Comparison of ENCODE assay signal across 12 cellular contexts in the genomic region with DNA sequence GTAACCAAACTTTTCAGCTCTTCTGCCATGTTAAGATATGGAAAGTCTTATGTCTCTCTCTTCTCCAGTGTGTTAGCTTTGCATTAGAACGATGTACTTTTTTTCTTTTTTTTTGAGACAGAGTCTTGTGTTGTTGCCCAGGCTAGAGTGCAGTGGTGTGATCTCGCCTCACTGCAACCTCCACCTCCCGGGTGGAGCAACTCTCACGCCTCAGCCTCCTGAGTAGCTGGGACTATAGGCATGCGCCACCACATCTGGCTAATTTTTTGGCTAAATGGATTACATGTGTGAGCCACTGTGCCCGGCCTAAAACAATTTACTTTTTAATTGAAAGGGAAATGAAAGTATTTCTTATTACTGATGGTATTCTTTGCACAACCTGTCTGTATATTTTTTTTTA. TPM values are rescaled to one million over a fixed set of nuclear protein-coding genes. Genes with fewer than 3 reads are reported as not detected.
A peak's percentile ranks its signal among the peaks of the same experiment; 100 is the strongest.
DNase-seq lines count a peak whose midpoint lies in the region; ATAC-seq, FAIRE-seq and TF ChIP-seq lines count a peak whose summit lies in the region.
"Had no signal": no experiment of that assay in that cellular context is flagged by ENCODE, and none has a peak within 500 bp of the region (broad histone marks: within the 10 kb centered on the region; RNA-seq: fewer than 3 reads in every experiment).

No MANE protein-coding gene starts in this region.

- H3K79me2 ChIP-seq in K562 (ENCODE audit: control insufficient read depth, insufficient read depth, low read length), result peaks cover 100% of the 10 kb centered on the region
- H3K79me2 ChIP-seq in osteoblast (ENCODE audit: insufficient read depth, low read length), result peaks cover 83% of the 10 kb centered on the region

- H3K4me1 ChIP-seq in IMR-90 (ENCODE audit: control insufficient read depth, insufficient read depth, low read length), result peaks cover 4% of the 10 kb centered on the region
- H3K4me1 ChIP-seq in K562 (replicated peaks in 1 of 2; ENCODE audit: control insufficient read depth in 2 of 2, insufficient read depth in 2 of 2, low read length in 2 of 2), result peaks cover 14 to 23% of the 10 kb centered on the region in 2 experiments; a peak in 4 of 5 replicates
- H3K4me1 ChIP-seq in osteoblast (ENCODE audit: insufficient read depth, low read length), result peaks cover 22% of the 10 kb centered on the region

- no TSS peak for BruUV-seq in IMR-90 (replicated peaks; lab: Mats Ljungman, UMichigan)
- BruUV-seq in K562 (replicated peaks; lab: Mats Ljungman, UMichigan), result no TSS peak

- no peak for TF ChIP-seq POLR2A in IMR-90 (IDR thresholded peaks at IDR 0.05; ENCODE audit: low read depth, low read length)
- no peak for TF ChIP-seq POLR2A in K562 (conservative IDR thresholded peaks at IDR 0.05)

- TF ChIP-seq RAD21 in IMR-90 (IDR thresholded peaks at IDR 0.05; ENCODE audit: low read length), result no peak
- TF ChIP-seq RAD21 in K562 (CRISPR knock-in tag; conservative IDR thresholded peaks at IDR 0.05 in 1 of 2, IDR thresholded peaks at IDR 0.05 in 1 of 2), result no peak

- ATAC-seq in IMR-90 (ENCODE audit: low read depth) (no peak), K562 (peak; percentile 28), GM21717 (IDR thresholded peaks at IDR 0.05; ENCODE audit: unreplicated experiment) (no peak), HG03175 (IDR thresholded peaks at IDR 0.05; ENCODE audit: unreplicated experiment) (no peak)
- ATAC-seq: gastroesophageal sphincter had no signal

- H3K27me3 ChIP-seq in IMR-90 (ENCODE audit: control insufficient read depth, insufficient read depth, low read length), result no peaks in the 10 kb centered on the region
- H3K27me3 ChIP-seq in K562 (ENCODE audit: control insufficient read depth in 2 of 2, insufficient read depth in 2 of 2, low read length in 2 of 2), result no peaks in the 10 kb centered on the region
- no peaks in the 10 kb centered on the region for H3K27me3 ChIP-seq in osteoblast (ENCODE audit: insufficient read depth, low read length)
- H3K27me3 ChIP-seq: gastroesophageal sphincter had no signal

- TF ChIP-seq EP300 in K562 (IDR thresholded peaks at IDR 0.05; ENCODE audit: low read length), result no peak

- no peak overlapping the region for H3K56ac ChIP-seq in IMR-90 (ENCODE audit: extremely low read depth, insufficient read depth, low read length)

- no peak for FAIRE-seq in K562 (lab: Jason Lieb, UNC)

- H3K9me1 ChIP-seq in IMR-90 (ENCODE audit: insufficient read depth, low read length) (peaks cover 7% of the 10 kb centered on the region; the same call in 1 of the 2 replicates), K562 (ENCODE audit: control insufficient read depth, insufficient read depth, low read length) (no peaks in the 10 kb centered on the region)

- H3K4ac ChIP-seq in IMR-90 (ENCODE audit: low read depth, low read length), result no peak overlapping the region

- H3K23ac ChIP-seq in IMR-90 (ENCODE audit: low read depth, low read length), result peak overlapping the region; percentile 5; the same call in 1 of the 2 replicates

- 90% methylated on average over 2 of the region's 6 CpGs; no CpG with 5 or more reads in 1 of the 2 experiments for WGBS in IMR-90 (ENCODE audit: extremely low coverage in 2 of 2, insufficient read length in 1 of 2), 2 experiments
- 57% methylated on average over 6 of the region's 6 CpGs for WGBS in K562 (ENCODE audit: insufficient coverage, low coverage, missing lambda C conversion rate)

- H2BK20ac ChIP-seq in IMR-90 (ENCODE audit: low read depth, low read length), result no peak overlapping the region

- no peak overlapping the region for H2BK5ac ChIP-seq in IMR-90 (ENCODE audit: low read depth, low read length, poor library complexity, severe bottlenecking)

- CTCF ChIA-PET in IMR-90 (lab: Yijun Ruan, JAX), result no interaction called here
- CTCF ChIA-PET in K562 (lab: Yijun Ruan, JAX; ENCODE audit: low intra/inter-chr PET ratio), result no interaction called here

- H3K27ac ChIP-seq in IMR-90 (ENCODE audit: insufficient read depth, low read length) (no peak overlapping the region), K562 (ENCODE audit: extremely low read depth, low read depth, low read length) (peak overlapping the region; percentile 60; the same call in 2 of the 3 replicates), osteoblast (ENCODE audit: low read depth, low read length) (peak overlapping the region; percentile 29)

- no peak overlapping the region for H4K91ac ChIP-seq in IMR-90 (ENCODE audit: insufficient read depth, low read depth, low read length)

- H3K18ac ChIP-seq in IMR-90 (ENCODE audit: low read depth, low read length), result no peak overlapping the region

- in situ Hi-C loops in IMR-90 (cut with MboI; ENCODE audit: low sequenced_read_pairs) (no loop called here), K562 (cut with MboI) (no loop called here)

- peaks cover 6 to 69% of the 10 kb centered on the region in 2 experiments; a peak in 3 of 4 replicates for H3K79me1 ChIP-seq in IMR-90 (ENCODE audit: low read depth in 1 of 2, low read length in 2 of 2)

- H3K14ac ChIP-seq in IMR-90 (replicated peaks; ENCODE audit: low read depth, low read length), result no peak overlapping the region

- no peak overlapping the region for H2AK5ac ChIP-seq in IMR-90 (ENCODE audit: low read depth, low read length)

- DNase-seq in NOMO-1 treated with DMSO at 0.1 percent for 48 hours (lab: John Stamatoyannopoulos, UW; ENCODE audit: unreplicated experiment), result peak; percentile 2
- DNase-seq in NOMO-1 treated with dmso at 0.1 percent for 144 hours (lab: John Stamatoyannopoulos, UW; ENCODE audit: unreplicated experiment), result no peak
- DNase-seq in IMR-90, result no peak
- DNase-seq in K562 (ENCODE audit: extremely low read depth in 1 of 4, low spot score in 3 of 4), result peak in 1 of 4 experiments; percentile 24
- no peak for DNase-seq in osteoblast (ENCODE audit: insufficient read length, low spot score, missing footprints)
- no peak for DNase-seq in DMS153 (lab: John Stamatoyannopoulos, UW)
- DNase-seq: kidney glomerular epithelial cell, NCI-H1105, occipital lobe had no signal

- H2AK9ac ChIP-seq in IMR-90 (replicated peaks; ENCODE audit: low read depth, low read length, poor library complexity), result no peak overlapping the region

- H3K4me2 ChIP-seq in IMR-90 (ENCODE audit: low read depth, low read length), result no peak overlapping the region
- H3K4me2 ChIP-seq in K562 (ENCODE audit: insufficient read depth, low read length), result peak overlapping the region; percentile 7; the same call in 1 of the 2 replicates
- no peak overlapping the region for H3K4me2 ChIP-seq in osteoblast (ENCODE audit: insufficient read depth, low read length)

- H3K9ac ChIP-seq in IMR-90 (ENCODE audit: low read depth, low read length) (no peak overlapping the region), K562 (ENCODE audit: insufficient read depth in 1 of 2, low read depth in 2 of 2, low read length in 2 of 2) (0 out of 4 replicates have a peak overlapping the region, but pooled peaks of 1 of the 2 experiments have one; percentile 7)

- no peak overlapping the region for H2AFZ ChIP-seq in IMR-90 (replicated peaks; ENCODE audit: low read length, poor library complexity)
- no peak overlapping the region for H2AFZ ChIP-seq in K562 (ENCODE audit: low read depth, low read length)
- no peak overlapping the region for H2AFZ ChIP-seq in osteoblast (ENCODE audit: low read length)

- dilution Hi-C loops in IMR-90 (cut with HindIII; ENCODE audit: low sequenced_read_pairs, unreplicated experiment), result no loop called here

- H2BK120ac ChIP-seq in IMR-90 (ENCODE audit: low read depth, low read length), result no peak overlapping the region

- no peak overlapping the region for H4K8ac ChIP-seq in IMR-90 (ENCODE audit: low read depth in 2 of 2, low read length in 2 of 2)

- H3K4me3 ChIP-seq in IMR-90 (ENCODE audit: insufficient read depth, low read depth, low read length) (no peak overlapping the region), K562 (no peak overlapping the region), osteoblast (ENCODE audit: insufficient read depth, low read length) (no peak overlapping the region)
- H3K4me3 ChIP-seq: gastroesophageal sphincter had no signal

- TF ChIP-seq CTCF in IMR-90 (conservative IDR thresholded peaks at IDR 0.05; ENCODE audit: low read depth, low read length) (no peak), K562 (IDR thresholded peaks at IDR 0.05 in 2 of 3, conservative IDR thresholded peaks at IDR 0.05 in 1 of 3; ENCODE audit: insufficient read depth in 2 of 3, low read depth in 1 of 3, low read length in 3 of 3) (no peak), osteoblast (IDR thresholded peaks at IDR 0.05; ENCODE audit: extremely low read depth, low read depth, low read length) (no peak)

- H4K20me1 ChIP-seq in IMR-90 (ENCODE audit: insufficient read depth, low read length) (peaks cover 15% of the 10 kb centered on the region), K562 (replicated peaks; ENCODE audit: control insufficient read depth, insufficient read depth, low read length) (peaks cover 14% of the 10 kb centered on the region; the same call in 1 of the 2 replicates), osteoblast (ENCODE audit: insufficient read depth, low read length) (no peaks in the 10 kb centered on the region)

- no peaks in the 10 kb centered on the region for H3K36me3 ChIP-seq in IMR-90 (ENCODE audit: control insufficient read depth, insufficient read depth, low read length)
- H3K36me3 ChIP-seq in K562 (ENCODE audit: control insufficient read depth, insufficient read depth, low read length), result peaks cover 46% of the 10 kb centered on the region
- no peaks in the 10 kb centered on the region for H3K36me3 ChIP-seq in osteoblast (ENCODE audit: insufficient read depth, low read length)

- H4K5ac ChIP-seq in IMR-90 (ENCODE audit: low read depth, low read length), result no peak overlapping the region

- POLR2A ChIA-PET in IMR-90 (lab: Charles Lee; ENCODE audit: unreplicated experiment) (no interaction called here), K562 (lab: Yijun Ruan, JAX) (interaction anchor here (0.6 to 5.3 kb wide), 9 partner anchors 8 to 1526 kb away, joined by 3 to 40 read pairs (median 4); a partner anchor contains a TSS)

- no peaks in the 10 kb centered on the region for H3K9me3 ChIP-seq in IMR-90 (ENCODE audit: control insufficient read depth, insufficient read depth, low read length)
- no peaks in the 10 kb centered on the region for H3K9me3 ChIP-seq in K562 (replicated peaks; ENCODE audit: control insufficient read depth, insufficient read depth, low read depth, low read length)
- no peaks in the 10 kb centered on the region for H3K9me3 ChIP-seq in osteoblast (ENCODE audit: low read depth, low read length)
- H3K9me3 ChIP-seq: gastroesophageal sphincter had no signal

- intact Hi-C loops in IMR-90 (cut with micrococcal nuclease) (no loop called here), K562 (cut with micrococcal nuclease) (no loop called here)

- H2BK15ac ChIP-seq in IMR-90 (ENCODE audit: low read depth, low read length), result no peak overlapping the region

RNA-seq across cellular contexts. Expression of a gene that starts 35.8 kb away (rescaled TPM):
- total RNA-seq in IMR-90 (2012; rRNA removed), result 15.8 and 20.3 TPM in 2 replicates
- polyA plus RNA-seq in IMR-90 (2012; rRNA removed), result 7.6 and 9.4 TPM in 2 replicates
- 1.7 and 3.2 TPM in 2 replicates for polyA plus RNA-seq in IMR-90 (2012; cell fraction: cytosol; rRNA removed)
- polyA plus RNA-seq in IMR-90 (2012; cell fraction: nucleus; rRNA removed; ENCODE audit: low replicate concordance), result 24.4 and 38.3 TPM in 2 replicates
- total RNA-seq in K562 (2011; cell fraction: chromatin; rRNA removed; ENCODE audit: low replicate concordance), result 154 and 372 TPM in 2 replicates
- total RNA-seq in K562 (2011; cell fraction: nucleolus; rRNA removed), result 64.2 and 82.1 TPM in 2 replicates
- total RNA-seq in K562 (2011; cell fraction: nucleoplasm; rRNA removed), result 125 and 165 TPM in 2 replicates
- total RNA-seq in K562 (2014; rRNA removed), result 27.2 and 27.8 TPM in 2 replicates
- 29.9 and 36.1 TPM in 2 replicates for total RNA-seq in K562 (2014; rRNA removed; fragmentation: Illumina TruSeq; extraction: Trizol)
- 24.5 and 29.1 TPM in 2 replicates for total RNA-seq in K562 (2015; rRNA removed; fragmentation: Illumina TruSeq; extraction: Trizol)
- 72.1 and 80.2 TPM in 2 replicates for total RNA-seq in K562 (2021)
- polyA plus RNA-seq in K562 (2011; rRNA removed), result 11.9 and 16.4 TPM in 2 replicates
- 9.5 and 13.0 TPM in 2 replicates for polyA plus RNA-seq in K562 (2011; cell fraction: cytosol; rRNA removed)
- polyA plus RNA-seq in K562 (2011; cell fraction: nucleus; rRNA removed), result 46.3 and 63.2 TPM in 2 replicates
- 54.0 and 72.6 TPM in 2 replicates for polyA plus RNA-seq in K562 (2012)
- polyA plus RNA-seq in K562 (2014; fragmentation: Illumina TruSeq; extraction: Trizol), result 87.5 and 87.6 TPM in 2 replicates
- 10 to 100 TPM in 1 of 2 experiments, 1 to 10 TPM in 1; 5.7 to 13.1 TPM for polyA plus RNA-seq in K562 (2014; fragmentation: Nextera tagmentation; extraction: Ambion mirVana)
- 31.9 and 34.6 TPM in 2 replicates for polyA plus RNA-seq in K562 (2014; rRNA removed)
- polyA minus RNA-seq in K562 (2011; rRNA and poly(A)+ RNA removed), result 52.8 and 75.1 TPM in 2 replicates
- 38.6 and 44.5 TPM in 2 replicates for polyA minus RNA-seq in K562 (2011; cell fraction: cytosol; rRNA and poly(A)+ RNA removed)
- polyA minus RNA-seq in K562 (2011; cell fraction: nucleus; rRNA and poly(A)+ RNA removed), result 32.0 and 67.9 TPM in 2 replicates
- total RNA-seq in osteoblast, result 21.0 and 24.8 TPM in 2 replicates
